1 cellular context compared by ENCODE assay signal in genomic region chr21:36478207-36478701, GRCh38.
TF ChIP-seq lines count a peak whose summit lies in the region.

No MANE protein-coding gene starts in this region.

TF ChIP-seq in HepG2, 621 proteins besides CTCF, POLR2A, EP300 and RAD21 (continued from another document):
- peak; percentile 43; the same call in 1 of the 2 replicates for TF ChIP-seq AHDC1 (CRISPR knock-in tag; IDR thresholded peaks at IDR 0.05; ENCODE audit: borderline replicate concordance)
